Comparison of ENCODE assay signal across 1 cellular context in genomic region chr16:15434425-15435215, GRCh38.
TF ChIP-seq lines count a peak whose summit lies in the region.

TSS of gene BMERB1 (plus strand) at chr16:15434588. CDS start at chr16:15434654, 66 bp downstream.

TF ChIP-seq in HepG2, 621 proteins besides CTCF, POLR2A, EP300 and RAD21 (continued from another document):
- TF ChIP-seq ZNF800 (CRISPR knock-in tag; IDR thresholded peaks at IDR 0.05), result peak; percentile 96; the same call in 1 of the 2 replicates
- peak; percentile 73; the same call in 1 of the 2 replicates for TF ChIP-seq ZNF512B (CRISPR knock-in tag; IDR thresholded peaks at IDR 0.05; ENCODE audit: borderline replicate concordance)
- TF ChIP-seq SRF (IDR thresholded peaks at IDR 0.05; ENCODE audit: low read depth, low read length), result no peak
- TF ChIP-seq MYPOP (CRISPR knock-in tag; IDR thresholded peaks at IDR 0.05), result no peak
- no peak for TF ChIP-seq SATB2 (CRISPR knock-in tag; IDR thresholded peaks at IDR 0.05)
- TF ChIP-seq HMG20B (CRISPR knock-in tag; conservative IDR thresholded peaks at IDR 0.05), result no peak
- TF ChIP-seq JDP2 (CRISPR knock-in tag; IDR thresholded peaks at IDR 0.05; ENCODE audit: borderline replicate concordance), result no peak
- no peak for TF ChIP-seq ZFP62 (CRISPR knock-in tag; IDR thresholded peaks at IDR 0.05)
- TF ChIP-seq CEBPB (IDR thresholded peaks at IDR 0.05; ENCODE audit: borderline replicate concordance, low read depth, low read length), result no peak
- no peak for TF ChIP-seq CBX2 (IDR thresholded peaks at IDR 0.05; ENCODE audit: low read depth, low read length)
- TF ChIP-seq CBX2 (CRISPR knock-in tag; IDR thresholded peaks at IDR 0.05; ENCODE audit: low read depth), result 0 out of 2 replicates have a peak, but pooled peaks have one; percentile 58
- peak; percentile 25; the same call in 1 of the 2 replicates for TF ChIP-seq SALL1 (CRISPR knock-in tag; IDR thresholded peaks at IDR 0.05)
- peak; percentile 48; the same call in 1 of the 2 replicates for TF ChIP-seq MTF2 (CRISPR knock-in tag; IDR thresholded peaks at IDR 0.05; ENCODE audit: borderline replicate concordance)
- no peak for TF ChIP-seq ZNF18 (CRISPR knock-in tag; IDR thresholded peaks at IDR 0.05; ENCODE audit: insufficient replicate concordance)
- peak; percentile 14 for TF ChIP-seq TBL1XR1 (IDR thresholded peaks at IDR 0.05; ENCODE audit: borderline replicate concordance, low read length, partially characterized antibody)
- peak; percentile 76; the same call in 1 of the 2 replicates for TF ChIP-seq MTA1 (CRISPR knock-in tag; IDR thresholded peaks at IDR 0.05; ENCODE audit: borderline replicate concordance)
- no peak for TF ChIP-seq ZBTB40 (IDR thresholded peaks at IDR 0.05)
- 0 out of 2 replicates have a peak, but pooled peaks have one; percentile 15 for TF ChIP-seq ZBTB40 (CRISPR knock-in tag; IDR thresholded peaks at IDR 0.05)
- TF ChIP-seq TEAD3 (CRISPR knock-in tag; optimal IDR thresholded peaks at IDR 0.05; ENCODE audit: borderline replicate concordance), result no peak
- 0 out of 2 replicates have a peak, but pooled peaks have one; percentile 17 for TF ChIP-seq SP4 (CRISPR knock-in tag; IDR thresholded peaks at IDR 0.05)
- TF ChIP-seq ZNF768 (CRISPR knock-in tag; IDR thresholded peaks at IDR 0.05), result peak; percentile 15; the same call in 1 of the 2 replicates
- TF ChIP-seq KDM2A (CRISPR knock-in tag; IDR thresholded peaks at IDR 0.05; ENCODE audit: borderline replicate concordance, low read depth), result peak; percentile 10; the same call in 1 of the 2 replicates
- TF ChIP-seq EED (CRISPR knock-in tag; IDR thresholded peaks at IDR 0.05), result 0 out of 2 replicates have a peak, but pooled peaks have one; percentile 16
- no peak for TF ChIP-seq ZFP90 (CRISPR knock-in tag; IDR thresholded peaks at IDR 0.05; ENCODE audit: borderline replicate concordance)
- TF ChIP-seq MLX (CRISPR knock-in tag; IDR thresholded peaks at IDR 0.05), result no peak
- TF ChIP-seq NKX3-1 (CRISPR knock-in tag; IDR thresholded peaks at IDR 0.05), result no peak
- TF ChIP-seq NBN (conservative IDR thresholded peaks at IDR 0.05), result no peak
- TF ChIP-seq ZNF747 (CRISPR knock-in tag; IDR thresholded peaks at IDR 0.05; ENCODE audit: borderline replicate concordance), result no peak
- TF ChIP-seq ZNF687 (CRISPR knock-in tag; IDR thresholded peaks at IDR 0.05), result 0 out of 2 replicates have a peak, but pooled peaks have one; percentile 39
- no peak for TF ChIP-seq RFX3 (CRISPR knock-in tag; IDR thresholded peaks at IDR 0.05)
- TF ChIP-seq ZNF160 (CRISPR knock-in tag; IDR thresholded peaks at IDR 0.05), result no peak
